20 cellular contexts compared by ENCODE assay signal in genomic region chr7:55189447-55189760, GRCh38.
DNase-seq lines count a peak whose midpoint lies in the region; ATAC-seq and TF ChIP-seq lines count a peak whose summit lies in the region.
"Had no signal": no experiment of that assay in that cellular context is flagged by ENCODE, and none has a peak within 500 bp of the region (broad histone marks: within the 10 kb centered on the region; RNA-seq: fewer than 3 reads in every experiment).

No MANE protein-coding gene starts in this region.

- H3K9me3 ChIP-seq in heart left ventricle (no peaks in the 10 kb centered on the region), lower lobe of right lung (no peaks in the 10 kb centered on the region), upper lobe of right lung (no peaks in the 10 kb centered on the region)

- ATAC-seq in heart left ventricle (no peak), Right ventricle myocardium superior (ENCODE audit: poor library complexity) (no peak), lower lobe of right lung (no peak), upper lobe of right lung (no peak), GM19351 (IDR thresholded peaks at IDR 0.05; ENCODE audit: unreplicated experiment) (no peak), GM21786 (IDR thresholded peaks at IDR 0.05; ENCODE audit: unreplicated experiment) (no peak)

- H3K4me3 Mint-ChIP-seq in brain: no peak overlapping the region
- no peak overlapping the region for H3K4me3 Mint-ChIP-seq in activated naive CD4-positive, alpha-beta T cell treated with anti-CD3 and anti-CD28 coated beads, Interleukin-2, amount 10 ng/mL, durations not matched to agents 7 days and 5 days
- H3K4me3 Mint-ChIP-seq: activated naive CD8-positive, alpha-beta T cell treated with anti-CD3 and anti-CD28 coated beads, Interleukin-2, amount 10 ng/mL, durations not matched to agents 7 days and 5 days; T-helper 2 cell treated with Interferon-gamma antibody and Interleukin-4, amounts not matched to agents 5 μg/mL and 100 μg/mL, for 36 hours had no signal

- H3K27ac Mint-ChIP-seq in brain: peak overlapping the region; percentile 38 to 86 (median 55)
- no peak overlapping the region for H3K27ac Mint-ChIP-seq in activated naive CD4-positive, alpha-beta T cell treated with anti-CD3 and anti-CD28 coated beads, Interleukin-2, amount 10 ng/mL, durations not matched to agents 7 days and 5 days
- H3K27ac Mint-ChIP-seq: activated naive CD8-positive, alpha-beta T cell treated with anti-CD3 and anti-CD28 coated beads, Interleukin-2, amount 10 ng/mL, durations not matched to agents 7 days and 5 days; T-helper 2 cell treated with Interferon-gamma antibody and Interleukin-4, amounts not matched to agents 5 μg/mL and 100 μg/mL, for 36 hours had no signal

- H3K27ac ChIP-seq in heart left ventricle (peak overlapping the region in 7 of 12 donors; percentile 28 to 65 (median 42)), lower lobe of right lung (peak overlapping the region; percentile 6), upper lobe of right lung (peak overlapping the region; percentile 11)
- H3K27ac ChIP-seq: skin epidermis had no signal

- TF ChIP-seq POLR2A in heart left ventricle (IDR thresholded peaks at IDR 0.05): no peak

- peaks cover 8% of the 10 kb centered on the region for H3K27me3 Mint-ChIP-seq in brain
- peaks cover 5% of the 10 kb centered on the region for H3K27me3 Mint-ChIP-seq in activated naive CD4-positive, alpha-beta T cell treated with anti-CD3 and anti-CD28 coated beads, Interleukin-2, amount 10 ng/mL, durations not matched to agents 7 days and 5 days

- CTCF ChIA-PET in activated naive CD4-positive, alpha-beta T cell treated with anti-CD3 and anti-CD28 coated beads, Interleukin-2, amount 10 ng/mL, durations not matched to agents 7 days and 5 days (lab: Charles Lee): no interaction called here

- peaks cover 63% of the 10 kb centered on the region for H3K4me1 Mint-ChIP-seq in brain
- no peaks in the 10 kb centered on the region for H3K4me1 Mint-ChIP-seq in activated naive CD4-positive, alpha-beta T cell treated with anti-CD3 and anti-CD28 coated beads, Interleukin-2, amount 10 ng/mL, durations not matched to agents 7 days and 5 days
- H3K4me1 Mint-ChIP-seq: activated naive CD8-positive, alpha-beta T cell treated with anti-CD3 and anti-CD28 coated beads, Interleukin-2, amount 10 ng/mL, durations not matched to agents 7 days and 5 days had no signal

- WGBS in heart left ventricle, 4 donors: 80 to 85% (median 83%) methylated on average over 6 of the region's 6 CpGs

- no peaks in the 10 kb centered on the region for H3K27me3 ChIP-seq in heart left ventricle
- no peaks in the 10 kb centered on the region for H3K27me3 ChIP-seq in lower lobe of right lung (ENCODE audit: low read depth)
- no peaks in the 10 kb centered on the region for H3K27me3 ChIP-seq in upper lobe of right lung

- no peak overlapping the region for H3K4me3 ChIP-seq in heart left ventricle
- H3K4me3 ChIP-seq in lower lobe of right lung: no peak overlapping the region
- H3K4me3 ChIP-seq in upper lobe of right lung: no peak overlapping the region
- H3K4me3 ChIP-seq: lung, skin epidermis had no signal

- H3K36me3 ChIP-seq in heart left ventricle (peaks cover 0 to 30% (median 7%) of the 10 kb centered on the region in 9 donors), lower lobe of right lung (peaks cover 48% of the 10 kb centered on the region), upper lobe of right lung (peaks cover 20% of the 10 kb centered on the region)

- DNase-seq in heart left ventricle (no peak), Right ventricle myocardium superior (no peak), lower lobe of right lung (no peak), upper lobe of right lung (no peak)
- DNase-seq in activated naive CD4-positive, alpha-beta T cell treated with anti-CD3 and anti-CD28 coated beads, Interleukin-2, amount 10 ng/mL, durations not matched to agents 7 days and 5 days: no peak
- DNase-seq: activated CD4-positive, alpha-beta T cell treated with anti-CD3 and anti-CD28 coated beads, Interleukin-2, amount 50 U/mL, for 4 hours; activated effector memory CD4-positive, alpha-beta T cell treated with Interleukin-2 at 50 U/mL for 16 hours; activated naive CD8-positive, alpha-beta T cell treated with anti-CD3 and anti-CD28 coated beads, Interleukin-2, amount 10 ng/mL, durations not matched to agents 7 days and 5 days; cortex of kidney; DMS79; GF-D8; Kasumi-1; NCI-H1694 treated with DMSO at 0.1 percent for 48 hours; stimulated activated CD4-positive, alpha-beta T cell treated with anti-CD3 and anti-CD28 coated beads, Interleukin-1b, Interleukin-23, amount 100 ng/mL, for 48 hours had no signal

- TF ChIP-seq CTCF in heart left ventricle (IDR thresholded peaks at IDR 0.05) (peak in 1 of 12 donors; percentile 6), brain (conservative IDR thresholded peaks at IDR 0.05) (no peak), lower lobe of right lung (IDR thresholded peaks at IDR 0.05) (no peak), upper lobe of right lung (IDR thresholded peaks at IDR 0.05) (no peak)

- H3K9me3 Mint-ChIP-seq in brain: peaks cover 0 to 1% (median 0%) of the 10 kb centered on the region in 5 experiments
- H3K9me3 Mint-ChIP-seq in activated naive CD4-positive, alpha-beta T cell treated with anti-CD3 and anti-CD28 coated beads, Interleukin-2, amount 10 ng/mL, durations not matched to agents 7 days and 5 days: no peaks in the 10 kb centered on the region
- H3K9me3 Mint-ChIP-seq: activated naive CD8-positive, alpha-beta T cell treated with anti-CD3 and anti-CD28 coated beads, Interleukin-2, amount 10 ng/mL, durations not matched to agents 7 days and 5 days; T-helper 2 cell treated with Interferon-gamma antibody and Interleukin-4, amounts not matched to agents 5 μg/mL and 100 μg/mL, for 36 hours had no signal

- H3K4me1 ChIP-seq in heart left ventricle: peaks cover 0 to 60% (median 21%) of the 10 kb centered on the region in 12 donors
- H3K4me1 ChIP-seq in lower lobe of right lung: peaks cover 34% of the 10 kb centered on the region
- H3K4me1 ChIP-seq in upper lobe of right lung: no peaks in the 10 kb centered on the region

- intact Hi-C loops in heart left ventricle (cut with DNase I): no loop called here
- intact Hi-C loops in Right ventricle myocardium superior (cut with DNase I): no loop called here
- intact Hi-C loops in lower lobe of right lung (cut with DNase I): no loop called here
- intact Hi-C loops in upper lobe of right lung (cut with DNase I): no loop called here

- H3K36me3 Mint-ChIP-seq in brain: peaks cover 5% of the 10 kb centered on the region
- no peaks in the 10 kb centered on the region for H3K36me3 Mint-ChIP-seq in activated naive CD4-positive, alpha-beta T cell treated with anti-CD3 and anti-CD28 coated beads, Interleukin-2, amount 10 ng/mL, durations not matched to agents 7 days and 5 days
- H3K36me3 Mint-ChIP-seq: activated naive CD8-positive, alpha-beta T cell treated with anti-CD3 and anti-CD28 coated beads, Interleukin-2, amount 10 ng/mL, durations not matched to agents 7 days and 5 days had no signal
